ENCODE assay signal across 8 cellular contexts in the genomic region with DNA sequence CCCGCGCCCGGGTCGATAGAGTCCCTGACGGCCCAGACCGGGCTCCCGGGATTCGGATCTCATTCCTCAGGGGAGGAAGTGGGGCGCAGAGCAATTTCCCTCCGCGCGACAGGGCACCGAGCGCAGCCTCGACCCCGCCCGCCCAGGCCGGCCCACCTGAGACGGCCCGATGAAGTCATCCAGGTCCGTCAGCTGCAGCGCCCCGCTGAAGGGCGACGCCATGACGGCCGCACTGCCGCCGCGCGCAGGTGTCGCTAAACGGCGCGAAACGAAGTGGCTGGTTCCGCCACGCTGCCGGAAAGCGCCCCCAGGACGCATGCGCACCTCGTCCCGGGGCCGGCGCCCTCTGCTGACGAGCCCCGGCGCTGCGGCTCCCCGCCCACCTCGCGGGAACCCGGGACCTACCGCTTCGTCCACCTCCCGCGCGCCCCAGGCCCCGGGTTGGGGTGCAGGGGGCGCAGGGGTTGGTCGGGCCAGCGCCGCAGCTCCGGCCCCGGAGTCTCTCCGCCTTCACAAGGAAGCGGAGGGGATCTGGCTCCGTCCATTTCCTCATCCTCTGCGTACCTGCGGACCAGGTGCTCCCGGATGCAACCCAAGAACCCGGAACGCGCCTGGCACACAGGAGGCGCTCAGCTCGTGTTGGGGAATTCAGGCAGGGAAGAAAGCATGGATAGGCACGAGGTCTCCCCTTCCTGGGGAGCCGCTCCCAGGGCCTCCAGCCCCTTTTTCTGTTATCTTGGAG. TPM values are rescaled to one million over a fixed set of nuclear protein-coding genes. Genes with fewer than 3 reads are reported as not detected.
A peak's percentile ranks its signal among the peaks of the same experiment; 100 is the strongest.
DNase-seq lines count a peak whose midpoint lies in the region; ATAC-seq and TF ChIP-seq lines count a peak whose summit lies in the region.

A gene (minus strand): TSS at position 234 of the 742 bp plus-strand sequence. CDS start 12 bp downstream, at position 222.

- WGBS in right lobe of liver (ENCODE audit: insufficient coverage, low coverage, low lambda C conversion rate, missing lambda C conversion rate): 0% methylated on average over 2 of the region's 79 CpGs

- no peaks in the 10 kb centered on the region for H3K9me3 ChIP-seq in right lobe of liver

- no peaks in the 10 kb centered on the region for H3K27me3 ChIP-seq in right lobe of liver

- H3K4me3 ChIP-seq in right lobe of liver: peak within 1 kb of the TSS; percentile 97 to 100 (median 98)

- intact Hi-C loops in right lobe of liver (cut with DNase I): no loop called here

- DNase-seq in AML-193 (lab: John Stamatoyannopoulos, UW): peak; percentile 60 to 70
- DNase-seq in NCI-H69 (lab: John Stamatoyannopoulos, UW): peak; percentile 97
- peak; percentile 91 to 98 for DNase-seq in activated CD4-positive, alpha-beta T cell treated with anti-CD3 and anti-CD28 coated beads, Interleukin-2, amount 50 U/mL, for 24 hours (ENCODE audit: low read depth in 1 of 2, low spot score in 1 of 2)
- peak; percentile 94 for DNase-seq in dermis blood vessel endothelial cell
- peak; percentile 90 to 91 (median 90) for DNase-seq in right lobe of liver
- DNase-seq in stimulated activated CD4-positive, alpha-beta T cell treated with anti-CD3 and anti-CD28 coated beads, Interleukin-4, amount 100 ng/mL, for 4 hours: peak; percentile 89 to 92

- peak; percentile 93 to 96 (median 94) for TF ChIP-seq CTCF in right lobe of liver (IDR thresholded peaks at IDR 0.05)

- H3K4me1 ChIP-seq in right lobe of liver: peaks cover 0 to 12% (median 5%) of the 10 kb centered on the region in 4 donors

- H3K36me3 ChIP-seq in right lobe of liver: peaks cover 0 to 15% (median 3%) of the 10 kb centered on the region in 4 donors

- peak within 1 kb of the TSS; percentile 15 to 67 (median 59) for H3K27ac ChIP-seq in right lobe of liver

- TF ChIP-seq POLR2A in right lobe of liver (IDR thresholded peaks at IDR 0.05): peak; percentile 68

- peak; percentile 59 for ATAC-seq in GM19043 (IDR thresholded peaks at IDR 0.05; ENCODE audit: low read depth, unreplicated experiment)
- peak; percentile 56 for ATAC-seq in HG03378 (IDR thresholded peaks at IDR 0.05; ENCODE audit: unreplicated experiment)
- peak; percentile 90 to 97 (median 94) for ATAC-seq in right lobe of liver

RNA-seq across cellular contexts. Expression of the gene that starts here (rescaled TPM):
- total RNA-seq in dermis blood vessel endothelial cell (34.6 and 42.4 TPM in 2 replicates), right lobe of liver (10 to 100 TPM; 11.9 to 26.1 (median 17.3) TPM)

Comparison
In these comparisons a context has a peak if more than half of its experiments do, and no peak if none do; other contexts are left out.
1. Peak in every context shown above with its lines: DNase-seq, ATAC-seq, H3K4me3 ChIP-seq and H3K27ac ChIP-seq.